In genomic region chr6:116462516-116462915, GRCh38 we compare ENCODE assay signal across 8 cellular contexts. TPM values are rescaled to one million over a fixed set of nuclear protein-coding genes. Genes with fewer than 3 reads are reported as not detected.
DNase-seq lines count a peak whose midpoint lies in the region; TF ChIP-seq lines count a peak whose summit lies in the region.

No MANE protein-coding gene starts in this region.

- no peak overlapping the region for H3K9ac ChIP-seq in liver (ENCODE audit: low read depth in 1 of 2, low read length in 2 of 2)

- DNase-seq in H7 = no peak
- DNase-seq in LoVo (ENCODE audit: low spot score) = no peak
- no peak for DNase-seq in globus pallidus (ENCODE audit: low spot score)
- no peak for DNase-seq in NCI-H2081 (lab: John Stamatoyannopoulos, UW)
- DNase-seq in lower leg skin (ENCODE audit: low spot score in 2 of 2) = no peak

- WGBS in liver = 59% methylated on average over 11 of the region's 11 CpGs
- WGBS in lower leg skin, 2 donors = 67 to 69% methylated on average over 11 of the region's 11 CpGs

- H3K27me3 ChIP-seq in H7 (ENCODE audit: control insufficient read depth, insufficient read depth, low read length) (peaks cover 39% of the 10 kb centered on the region), liver (ENCODE audit: control insufficient read depth in 4 of 4, insufficient read depth in 4 of 4, low read length in 3 of 4) (peaks cover 0 to 1% (median 0%) of the 10 kb centered on the region in 4 donors)

- intact Hi-C loops in lower leg skin (cut with DNase I; ENCODE audit: low total_unique reads) = no loop called here

- H3K36me3 ChIP-seq in H7 (replicated peaks; ENCODE audit: control insufficient read depth, insufficient read depth, low read length) = no peaks in the 10 kb centered on the region
- H3K36me3 ChIP-seq in liver (ENCODE audit: control insufficient read depth in 4 of 4, insufficient read depth in 3 of 4, low read depth in 1 of 4, low read length in 3 of 4) = no peaks in the 10 kb centered on the region

- H3K27ac ChIP-seq in liver (ENCODE audit: low read depth in 1 of 2, low read length in 2 of 2) = peak overlapping the region; percentile 56 to 58

- no peak for TF ChIP-seq CTCF in GM12875 (IDR thresholded peaks at IDR 0.05; ENCODE audit: borderline replicate concordance, insufficient read depth, low read depth, low read length)
- no peak for TF ChIP-seq CTCF in WI38 (IDR thresholded peaks at IDR 0.05; ENCODE audit: low read depth, low read length)
- no peak for TF ChIP-seq CTCF in liver (IDR thresholded peaks at IDR 0.05; ENCODE audit: low read depth, low read length, missing input control)
- TF ChIP-seq CTCF in lower leg skin (IDR thresholded peaks at IDR 0.05) = no peak

- TF ChIP-seq RAD21 in liver (IDR thresholded peaks at IDR 0.05) = no peak

- H3K4me3 ChIP-seq in GM12875 (ENCODE audit: low read depth, low read length) = peak overlapping the region; percentile 40
- peak overlapping the region; percentile 42 for H3K4me3 ChIP-seq in H7 (ENCODE audit: insufficient read depth, low read depth, low read length)
- H3K4me3 ChIP-seq in WI38 (ENCODE audit: low read depth, low read length) = peak overlapping the region; percentile 48
- H3K4me3 ChIP-seq in liver (ENCODE audit: low read depth in 1 of 3, low read length in 3 of 3) = peak overlapping the region; percentile 36 to 66 (median 60)
- no peak overlapping the region for H3K4me3 ChIP-seq in lower leg skin (ENCODE audit: low read depth, poor library complexity, severe bottlenecking)

- H3K4me1 ChIP-seq in liver (ENCODE audit: control insufficient read depth in 4 of 4, insufficient read depth in 4 of 4, low read length in 3 of 4) = peaks cover 4 to 11% (median 6%) of the 10 kb centered on the region in 4 donors

- no peaks in the 10 kb centered on the region for H3K9me3 ChIP-seq in liver (ENCODE audit: control insufficient read depth in 4 of 4, low read length in 3 of 4)

- no peak for TF ChIP-seq POLR2A in lower leg skin (IDR thresholded peaks at IDR 0.05)

TF ChIP-seq in liver, 16 proteins besides CTCF, POLR2A, EP300 and RAD21:
- TF ChIP-seq GABPA (IDR thresholded peaks at IDR 0.05 in 1 of 2, conservative IDR thresholded peaks at IDR 0.05 in 1 of 2) (no peak), RXRA (IDR thresholded peaks at IDR 0.05) (no peak), SP1 (IDR thresholded peaks at IDR 0.05) (no peak), FOXA2 (IDR thresholded peaks at IDR 0.05) (no peak), MAX (IDR thresholded peaks at IDR 0.05) (no peak), YY1 (IDR thresholded peaks at IDR 0.05) (no peak), EGR1 (IDR thresholded peaks at IDR 0.05; ENCODE audit: low read depth in 2 of 2) (no peak), HNF4A (conservative IDR thresholded peaks at IDR 0.05) (no peak), ZBTB33 (IDR thresholded peaks at IDR 0.05) (no peak), NR2F2 (IDR thresholded peaks at IDR 0.05) (no peak), HNF4G (IDR thresholded peaks at IDR 0.05) (no peak), TAF1 (conservative IDR thresholded peaks at IDR 0.05) (no peak), JUND (IDR thresholded peaks at IDR 0.05) (no peak), FOXA1 (IDR thresholded peaks at IDR 0.05) (no peak), REST (IDR thresholded peaks at IDR 0.05) (no peak), ATF3 (IDR thresholded peaks at IDR 0.05) (no peak)

RNA-seq across cellular contexts. Expression of gene CALHM6, which starts 1.3 kb away (rescaled TPM):
- total RNA-seq in H7 (2014; rRNA removed; shearing (Covaris generic)) = 0.45 and 2.1 TPM in 2 replicates
- 10 to 100 TPM in 1 of 2 donors, 1 to 10 TPM in 1; 2.0 to 22.4 TPM for total RNA-seq in liver
- 1 to 10 TPM; 5.2 to 7.3 TPM for polyA plus RNA-seq in liver
- total RNA-seq in lower leg skin = 1 to 10 TPM in 2 of 4 donors, under 1 TPM in 1, not detected in 1; 0.65 to 3.3 (median 2.6) TPM

RNA-seq across cellular contexts. Expression of gene CALHM5, which starts 48.9 kb away (rescaled TPM):
- total RNA-seq in H7 (2014; rRNA removed; shearing (Covaris generic)) = under 0.01 and 0.04 TPM in 2 replicates
- total RNA-seq in liver (under 1 TPM; 0.47 to 0.59 TPM), lower leg skin (1 to 10 TPM in 3 of 4 donors, under 1 TPM in 1; 0.34 to 3.9 (median 1.7) TPM)
- polyA plus RNA-seq in liver = under 1 TPM; 0.07 to 0.44 TPM
